ENCODE assay signal across 19 cellular contexts in the genomic region with DNA sequence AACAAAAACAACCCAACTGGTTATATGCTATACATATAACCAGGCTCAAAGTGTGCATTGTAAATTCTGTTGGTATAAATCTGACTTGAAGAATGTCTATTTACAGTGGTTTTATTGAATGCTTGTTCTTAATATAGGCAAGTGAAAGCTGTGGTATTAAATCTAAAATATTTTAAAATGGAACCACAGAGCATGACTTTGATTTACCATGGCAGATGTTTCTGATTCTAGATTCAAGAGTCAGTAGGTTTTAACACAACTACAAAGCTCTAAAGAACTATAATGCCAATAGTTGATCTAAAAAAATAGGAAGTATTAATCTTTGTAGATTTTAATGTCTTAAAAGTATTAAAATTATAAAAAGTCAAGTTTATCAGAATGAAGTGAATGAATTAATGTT.
DNase-seq lines count a peak whose midpoint lies in the region; ATAC-seq, FAIRE-seq and TF ChIP-seq lines count a peak whose summit lies in the region.
"Had no signal": no experiment of that assay in that cellular context is flagged by ENCODE, and none has a peak within 500 bp of the region (broad histone marks: within the 10 kb centered on the region; RNA-seq: fewer than 3 reads in every experiment).

No MANE protein-coding gene starts in this region.

- H3K79me2 ChIP-seq in SK-N-SH (ENCODE audit: insufficient read depth): no peaks in the 10 kb centered on the region; the same call in 1 of the 2 replicates
- no peaks in the 10 kb centered on the region for H3K79me2 ChIP-seq in astrocyte (ENCODE audit: insufficient read depth, low read length)
- no peaks in the 10 kb centered on the region for H3K79me2 ChIP-seq in smooth muscle cell (ENCODE audit: low read depth)

- H3K9ac ChIP-seq in SK-N-SH (no peak overlapping the region), astrocyte (ENCODE audit: low read length) (peak overlapping the region; percentile 10), kidney (ENCODE audit: low read length in 2 of 2) (no peak overlapping the region), smooth muscle cell (ENCODE audit: low read depth) (no peak overlapping the region)

- CTCF ChIA-PET in SK-N-SH (lab: Yijun Ruan, JAX): no interaction called here

- H2AFZ ChIP-seq in SK-N-SH (ENCODE audit: low read depth) (peak overlapping the region; percentile 71; the same call in 1 of the 2 replicates), astrocyte (ENCODE audit: low read depth, low read length) (no peak overlapping the region), smooth muscle cell (ENCODE audit: low read depth) (peak overlapping the region; percentile 39)

- H3K36me3 Mint-ChIP-seq in astrocyte (ENCODE audit: low read depth, unreplicated experiment): no peaks in the 10 kb centered on the region

- H3K27me3 ChIP-seq in SK-N-SH (ENCODE audit: insufficient read depth) (no peaks in the 10 kb centered on the region), astrocyte (ENCODE audit: insufficient read depth, low read length) (no peaks in the 10 kb centered on the region), smooth muscle cell (ENCODE audit: low read depth) (no peaks in the 10 kb centered on the region)

- intact Hi-C loops in kidney (cut with DNase I) (no loop called here), mucosa of descending colon (cut with DNase I, micrococcal nuclease) (loop anchor here in 1 of 2 donors (10.0 kb wide), 1 partner anchor 448 kb away; no protein-coding TSS in a partner anchor)

- H3F3A ChIP-seq in SK-N-SH (replicated peaks; ENCODE audit: insufficient read depth) (peaks cover 22% of the 10 kb centered on the region), smooth muscle cell (ENCODE audit: low read depth) (no peaks in the 10 kb centered on the region)

- no peak for ATAC-seq in SK-N-SH treated with all-trans-retinoic acid at 6 μM for 48 hours
- ATAC-seq in mucosa of descending colon: no peak
- ATAC-seq in GM18498 (IDR thresholded peaks at IDR 0.05; ENCODE audit: unreplicated experiment): no peak

- no peaks in the 10 kb centered on the region for H3K27me3 Mint-ChIP-seq in astrocyte (ENCODE audit: low read depth, unreplicated experiment)
- H3K27me3 Mint-ChIP-seq: B cell had no signal

- H3K4me1 ChIP-seq in SK-N-SH (ENCODE audit: control insufficient read depth in 1 of 2, insufficient read depth in 2 of 2, low read depth in 1 of 2, low read length in 1 of 2) (peaks cover 0 to 23% of the 10 kb centered on the region in 2 experiments; a peak in 1 of 4 replicates), astrocyte (ENCODE audit: insufficient read depth, low read length) (peaks cover 13% of the 10 kb centered on the region), kidney (ENCODE audit: control insufficient read depth in 1 of 2, insufficient read depth in 1 of 2, low read depth in 1 of 2, low read length in 2 of 2) (no peaks in the 10 kb centered on the region), smooth muscle cell (ENCODE audit: low read depth) (no peaks in the 10 kb centered on the region), mucosa of descending colon (ENCODE audit: low read depth) (no peaks in the 10 kb centered on the region)
- H3K4me1 ChIP-seq: HAP-1 had no signal

- no peaks in the 10 kb centered on the region for H3K9me3 ChIP-seq in SK-N-SH
- H3K9me3 ChIP-seq in astrocyte (ENCODE audit: insufficient read depth, low read depth, low read length): no peaks in the 10 kb centered on the region
- H3K9me3 ChIP-seq in kidney (ENCODE audit: control insufficient read depth in 1 of 2, low read length in 2 of 2): no peaks in the 10 kb centered on the region
- H3K9me3 ChIP-seq in smooth muscle cell (replicated peaks; ENCODE audit: low read depth): no peaks in the 10 kb centered on the region
- no peaks in the 10 kb centered on the region for H3K9me3 ChIP-seq in mucosa of descending colon
- H3K9me3 ChIP-seq: HAP-1 had no signal

- no peak overlapping the region for H3K27ac Mint-ChIP-seq in astrocyte (ENCODE audit: unreplicated experiment)
- H3K27ac Mint-ChIP-seq: B cell had no signal

- no peaks in the 10 kb centered on the region for H4K20me1 ChIP-seq in SK-N-SH (ENCODE audit: insufficient read depth)
- H4K20me1 ChIP-seq in astrocyte (ENCODE audit: insufficient read depth, low read length): no peaks in the 10 kb centered on the region
- H4K20me1 ChIP-seq in smooth muscle cell (ENCODE audit: low read depth): no peaks in the 10 kb centered on the region

- H3K36me3 ChIP-seq in SK-N-SH (replicated peaks in 1 of 2; ENCODE audit: control insufficient read depth in 1 of 2, insufficient read depth in 2 of 2, low read length in 1 of 2) (no peaks in the 10 kb centered on the region), astrocyte (ENCODE audit: insufficient read depth, low read length) (no peaks in the 10 kb centered on the region), kidney (ENCODE audit: control insufficient read depth in 1 of 2, insufficient read depth in 2 of 2, low read length in 2 of 2) (no peaks in the 10 kb centered on the region), smooth muscle cell (ENCODE audit: low read depth) (no peaks in the 10 kb centered on the region), mucosa of descending colon (ENCODE audit: low read depth) (no peaks in the 10 kb centered on the region)
- H3K36me3 ChIP-seq: HAP-1 had no signal

- no peak for TF ChIP-seq CTCF in SK-N-SH (IDR thresholded peaks at IDR 0.05)
- no peak for TF ChIP-seq CTCF in astrocyte (IDR thresholded peaks at IDR 0.05; ENCODE audit: insufficient read depth, low read depth, low read length)
- no peak for TF ChIP-seq CTCF in kidney (IDR thresholded peaks at IDR 0.05; ENCODE audit: borderline replicate concordance, extremely low read depth, insufficient read depth)
- no peak for TF ChIP-seq CTCF in smooth muscle cell (IDR thresholded peaks at IDR 0.05; ENCODE audit: borderline replicate concordance, insufficient read depth, poor library complexity, severe bottlenecking)
- TF ChIP-seq CTCF in mucosa of descending colon (IDR thresholded peaks at IDR 0.05): no peak

- H3K4me2 ChIP-seq in SK-N-SH (0 out of 2 replicates have a peak overlapping the region, but pooled peaks have one; percentile 7), astrocyte (ENCODE audit: low read length) (peak overlapping the region; percentile 22), smooth muscle cell (no peak overlapping the region)

- POLR2A ChIA-PET in SK-N-SH (lab: Yijun Ruan, JAX): no interaction called here

- no peaks in the 10 kb centered on the region for H3K9me2 ChIP-seq in SK-N-SH

- H3K4me3 ChIP-seq in SK-N-SH (ENCODE audit: low read depth in 2 of 2, low read length in 1 of 2): no peak overlapping the region
- H3K4me3 ChIP-seq in astrocyte (ENCODE audit: insufficient read depth, low read depth, low read length): no peak overlapping the region
- no peak overlapping the region for H3K4me3 ChIP-seq in kidney (ENCODE audit: low read length in 2 of 2)
- no peak overlapping the region for H3K4me3 ChIP-seq in smooth muscle cell
- H3K4me3 ChIP-seq in mucosa of descending colon: no peak overlapping the region
- H3K4me3 ChIP-seq: HAP-1 had no signal

- H3K9me3 Mint-ChIP-seq in astrocyte (ENCODE audit: unreplicated experiment): no peaks in the 10 kb centered on the region

- H3K4me1 Mint-ChIP-seq in astrocyte (ENCODE audit: low read depth, unreplicated experiment): peaks cover 13% of the 10 kb centered on the region
- H3K4me1 Mint-ChIP-seq: B cell had no signal

- no peak for DNase-seq in SK-N-SH
- DNase-seq in astrocyte (ENCODE audit: low read depth): no peak
- DNase-seq in kidney: no peak
- no peak for DNase-seq in smooth muscle cell (lab: John Stamatoyannopoulos, UW; ENCODE audit: unreplicated experiment)
- no peak for DNase-seq in mucosa of descending colon
- DNase-seq in mucosa of gallbladder (ENCODE audit: low spot score): no peak
- DNase-seq: DMS79 treated with DMSO at 0.1 percent for 48 hours, Kasumi-1, MM.1S, NCI-H1092, NCI-H2081 treated with DMSO at 0.1 percent for 48 hours, NCI-H510A, NCI-H82 had no signal

- TF ChIP-seq EP300 in SK-N-SH (IDR thresholded peaks at IDR 0.05; ENCODE audit: borderline replicate concordance in 1 of 2, low read depth in 1 of 2, low read length in 1 of 2): no peak

- H3K27ac ChIP-seq in SK-N-SH (ENCODE audit: low read depth in 2 of 2, low read length in 1 of 2) (peak overlapping the region in 1 of 2 experiments; percentile 68; a peak in 2 of 4 replicates), astrocyte (ENCODE audit: low read depth, low read length) (peak overlapping the region; percentile 20), kidney (ENCODE audit: low read depth in 2 of 2, low read length in 2 of 2) (no peak overlapping the region), smooth muscle cell (ENCODE audit: low read depth) (no peak overlapping the region)
- H3K27ac ChIP-seq: 22Rv1, RWPE1 had no signal

- no peak for TF ChIP-seq RAD21 in SK-N-SH (IDR thresholded peaks at IDR 0.05; ENCODE audit: low read length)

- H3K4me3 Mint-ChIP-seq in astrocyte (ENCODE audit: unreplicated experiment): no peak overlapping the region
- H3K4me3 Mint-ChIP-seq: B cell had no signal

- FAIRE-seq in astrocyte (lab: Jason Lieb, UNC) (no peak), kidney (lab: Jason Lieb, UNC) (peak; percentile 33)

TF ChIP-seq in SK-N-SH, 30 proteins besides CTCF, POLR2A, EP300 and RAD21 (continues in another document):
- TF ChIP-seq EZH2phosphoT487 (IDR thresholded peaks at IDR 0.05; ENCODE audit: borderline replicate concordance, low read depth): no peak
- no peak for TF ChIP-seq SIN3A (IDR thresholded peaks at IDR 0.05; ENCODE audit: borderline replicate concordance, low read depth, low read length)
- no peak for TF ChIP-seq RCOR1 (IDR thresholded peaks at IDR 0.05; ENCODE audit: low read length)
- TF ChIP-seq GATA2 (CRISPR knock-in tag; IDR thresholded peaks at IDR 0.05): no peak
- TF ChIP-seq CHD2 (IDR thresholded peaks at IDR 0.05; ENCODE audit: low read length, partially characterized antibody): no peak
- TF ChIP-seq JUND (IDR thresholded peaks at IDR 0.05): no peak
- TF ChIP-seq RFX5 (IDR thresholded peaks at IDR 0.05; ENCODE audit: low read length): no peak
